1 cellular context compared by ENCODE assay signal in the genomic region with DNA sequence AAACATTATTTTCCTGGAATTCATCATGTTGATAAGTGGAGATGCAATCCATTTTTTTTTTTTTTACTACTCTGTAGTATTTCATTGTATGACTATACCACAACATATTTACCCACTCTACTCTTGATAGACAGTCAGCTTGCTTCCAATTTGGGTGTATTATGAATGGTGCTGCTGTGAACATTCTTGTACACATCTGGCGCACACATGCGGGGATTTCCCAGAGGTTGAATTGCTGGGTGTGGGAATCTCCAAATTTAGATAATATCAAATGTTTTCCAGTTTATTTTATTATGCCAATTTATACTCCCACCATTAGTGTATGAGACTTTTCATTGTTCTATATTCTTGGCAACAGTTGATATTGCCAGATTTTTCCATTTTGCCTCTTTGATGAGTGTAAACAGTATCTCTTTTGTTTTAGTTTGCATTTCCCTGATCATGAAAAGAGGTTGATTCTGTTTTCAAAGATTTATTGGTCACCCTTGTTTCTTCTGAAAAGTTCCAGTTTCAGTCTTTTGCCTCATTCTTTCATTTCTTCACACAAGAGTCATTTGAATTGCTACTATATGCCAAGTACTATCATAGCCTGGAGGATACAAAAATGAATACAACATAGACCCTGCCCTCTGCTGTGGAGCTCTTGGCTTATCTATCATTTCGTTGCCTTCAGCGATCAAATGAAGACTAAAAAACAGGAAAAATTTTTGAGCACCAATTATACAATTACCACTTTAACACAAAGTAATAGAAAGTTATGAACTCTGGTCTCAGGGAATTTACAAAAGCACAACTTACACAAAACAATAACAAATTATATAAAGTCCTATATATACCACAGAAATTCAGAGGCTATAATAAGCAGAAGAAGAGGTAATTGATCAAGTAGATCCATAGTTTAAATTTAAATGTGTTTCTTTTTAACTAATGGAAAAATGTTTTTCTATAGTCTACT.
TF ChIP-seq lines count a peak whose summit lies in the region.

No MANE protein-coding gene starts in this region.

TF ChIP-seq in HEK293, 187 proteins besides CTCF, POLR2A, EP300 and RAD21 (continued from another document):
- TF ChIP-seq, protein P1, sequence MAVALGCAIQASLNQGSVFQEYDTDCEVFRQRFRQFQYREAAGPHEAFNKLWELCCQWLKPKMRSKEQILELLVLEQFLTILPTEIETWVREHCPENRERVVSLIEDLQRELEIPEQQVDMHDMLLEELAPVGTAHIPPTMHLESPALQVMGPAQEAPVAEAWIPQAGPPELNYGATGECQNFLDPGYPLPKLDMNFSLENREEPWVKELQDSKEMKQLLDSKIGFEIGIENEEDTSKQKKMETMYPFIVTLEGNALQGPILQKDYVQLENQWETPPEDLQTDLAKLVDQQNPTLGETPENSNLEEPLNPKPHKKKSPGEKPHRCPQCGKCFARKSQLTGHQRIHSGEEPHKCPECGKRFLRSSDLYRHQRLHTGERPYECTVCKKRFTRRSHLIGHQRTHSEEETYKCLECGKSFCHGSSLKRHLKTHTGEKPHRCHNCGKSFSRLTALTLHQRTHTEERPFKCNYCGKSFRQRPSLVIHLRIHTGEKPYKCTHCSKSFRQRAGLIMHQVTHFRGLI (tag by site-specific recombination; IDR thresholded peaks at IDR 0.05): no peak
- no peak for TF ChIP-seq ZNF529 (tag by site-specific recombination; IDR thresholded peaks at IDR 0.05; ENCODE audit: insufficient replicate concordance)
- no peak for TF ChIP-seq ZNF843 (tag by site-specific recombination; IDR thresholded peaks at IDR 0.05)
- peak; percentile 93 for TF ChIP-seq ZNF133 (tag by site-specific recombination; IDR thresholded peaks at IDR 0.05)
- no peak for TF ChIP-seq HIC1 (tag by site-specific recombination; IDR thresholded peaks at IDR 0.05)
- no peak for TF ChIP-seq ZNF214 (tag by site-specific recombination; IDR thresholded peaks at IDR 0.05; ENCODE audit: borderline replicate concordance)
- TF ChIP-seq GLI4 (tag by site-specific recombination; IDR thresholded peaks at IDR 0.05): no peak
- no peak for TF ChIP-seq KLF8 (tag by site-specific recombination; IDR thresholded peaks at IDR 0.05)
- TF ChIP-seq ZNF311 (tag by site-specific recombination; IDR thresholded peaks at IDR 0.05; ENCODE audit: borderline replicate concordance): no peak
- TF ChIP-seq ZNF404 (tag by site-specific recombination; IDR thresholded peaks at IDR 0.05): no peak
- TF ChIP-seq ZNF488 (tag by site-specific recombination; IDR thresholded peaks at IDR 0.05): no peak
- TF ChIP-seq ZNF211 (tag by site-specific recombination; IDR thresholded peaks at IDR 0.05; ENCODE audit: low read depth): peak; percentile 90
- no peak for TF ChIP-seq ZNF549 (tag by site-specific recombination; IDR thresholded peaks at IDR 0.05)
